ENCODE assay signal across 19 cellular contexts in genomic region chr10:101613646-101614045, GRCh38. TPM values are rescaled to one million over a fixed set of nuclear protein-coding genes. Genes with fewer than 3 reads are reported as not detected.
DNase-seq lines count a peak whose midpoint lies in the region; ATAC-seq and TF ChIP-seq lines count a peak whose summit lies in the region.
"Had no signal": no experiment of that assay in that cellular context is flagged by ENCODE, and none has a peak within 500 bp of the region (broad histone marks: within the 10 kb centered on the region; RNA-seq: fewer than 3 reads in every experiment).

No MANE protein-coding gene starts in this region.

- no peaks in the 10 kb centered on the region for H3K79me2 ChIP-seq in neural progenitor cell (ENCODE audit: low read depth)

- no peak overlapping the region for H3K9ac ChIP-seq in neural progenitor cell

- no peaks in the 10 kb centered on the region for H3K27me3 ChIP-seq in WERI-Rb-1 (ENCODE audit: insufficient read depth, low read depth, severe bottlenecking)
- no peaks in the 10 kb centered on the region for H3K27me3 ChIP-seq in neural progenitor cell

- H4K20me1 ChIP-seq in neural progenitor cell (ENCODE audit: low read depth), result peaks cover 18% of the 10 kb centered on the region

- H3K4me1 Mint-ChIP-seq in neural progenitor cell, result peaks cover 60% of the 10 kb centered on the region

- H3K9me3 ChIP-seq in WERI-Rb-1 (ENCODE audit: severe bottlenecking), result no peaks in the 10 kb centered on the region
- H3K9me3 ChIP-seq in neural progenitor cell (ENCODE audit: low read depth), result no peaks in the 10 kb centered on the region

- no peak for TF ChIP-seq CTCF in WERI-Rb-1 (IDR thresholded peaks at IDR 0.05; ENCODE audit: low read depth, low read length)
- no peak for TF ChIP-seq CTCF in coronary artery (IDR thresholded peaks at IDR 0.05)
- no peak for TF ChIP-seq CTCF in neural progenitor cell (IDR thresholded peaks at IDR 0.05)

- peak overlapping the region; percentile 78 for H3K27ac ChIP-seq in WERI-Rb-1
- H3K27ac ChIP-seq in coronary artery, result no peak overlapping the region
- no peak overlapping the region for H3K27ac ChIP-seq in neural progenitor cell
- H3K27ac ChIP-seq: SK-N-MC had no signal

- peaks cover 33% of the 10 kb centered on the region for H3F3A ChIP-seq in neural progenitor cell (ENCODE audit: low read depth)

- peaks cover 55% of the 10 kb centered on the region for H3K4me1 ChIP-seq in neural progenitor cell

- peak overlapping the region; percentile 55 to 70 for H3K27ac Mint-ChIP-seq in activated naive CD4-positive, alpha-beta T cell treated with anti-CD3 and anti-CD28 coated beads, Interleukin-2, amount 50 U/mL, for 72 hours
- no peak overlapping the region for H3K27ac Mint-ChIP-seq in neural progenitor cell

- no peak overlapping the region for H2AFZ ChIP-seq in neural progenitor cell (replicated peaks)

- no peak overlapping the region for H3K4me3 Mint-ChIP-seq in neural progenitor cell

- H3K27me3 Mint-ChIP-seq in neural progenitor cell (ENCODE audit: insufficient read depth, low read depth), result peaks cover 8% of the 10 kb centered on the region

- no peak for ATAC-seq in activated naive CD4-positive, alpha-beta T cell treated with anti-CD3 and anti-CD28 coated beads, Interleukin-2, amount 50 U/mL, for 72 hours

- no peaks in the 10 kb centered on the region for H3K9me3 Mint-ChIP-seq in activated naive CD4-positive, alpha-beta T cell treated with anti-CD3 and anti-CD28 coated beads, Interleukin-2, amount 50 U/mL, for 72 hours
- H3K9me3 Mint-ChIP-seq in neural progenitor cell, result no peaks in the 10 kb centered on the region

- H3K36me3 ChIP-seq in WERI-Rb-1, result peaks cover 19% of the 10 kb centered on the region
- H3K36me3 ChIP-seq in neural progenitor cell, result no peaks in the 10 kb centered on the region

- H3K4me2 ChIP-seq in neural progenitor cell, result peak overlapping the region; percentile 23

- H3K36me3 Mint-ChIP-seq in activated naive CD4-positive, alpha-beta T cell treated with anti-CD3 and anti-CD28 coated beads, Interleukin-2, amount 50 U/mL, for 72 hours, result no peaks in the 10 kb centered on the region
- peaks cover 23% of the 10 kb centered on the region for H3K36me3 Mint-ChIP-seq in neural progenitor cell

- no peak for DNase-seq in activated naive CD4-positive, alpha-beta T cell treated with anti-CD3 and anti-CD28 coated beads, Interleukin-2, amount 50 U/mL, for 72 hours (ENCODE audit: low spot score in 2 of 2)
- no peak for DNase-seq in activated naive CD4-positive, alpha-beta T cell treated with anti-CD3 and anti-CD28 coated beads, Interleukin-2, amount 50 U/mL, for 16 hours
- DNase-seq in WERI-Rb-1, result no peak
- peak; percentile 63 for DNase-seq in coronary artery (ENCODE audit: low spot score)
- no peak for DNase-seq in neural progenitor cell (ENCODE audit: low spot score)
- DNase-seq in NCI-H1930 (lab: John Stamatoyannopoulos, UW), result no peak
- DNase-seq in activated CD4-positive, alpha-beta T cell treated with anti-CD3 and anti-CD28 coated beads, Interleukin-2, amount 50 U/mL, for 4 hours, result no peak
- DNase-seq in ecto neural progenitor cell (ENCODE audit: low spot score), result no peak
- DNase-seq: KBM-7, MV-4-11, NCI-H1105, NCI-H1436 treated with DMSO at 0.1 percent for 48 hours, NCI-H187 treated with DMSO at 0.1 percent for 48 hours, NCI-H2107, NCI-H446, NCI-H524 treated with DMSO at 0.1 percent for 48 hours, NCI-H774, SIG-M5 had no signal

- H3K4me3 ChIP-seq in WERI-Rb-1 (ENCODE audit: low read depth, low read length) (no peak overlapping the region), coronary artery (no peak overlapping the region), neural progenitor cell (no peak overlapping the region)
- H3K4me3 ChIP-seq: SK-N-MC had no signal

RNA-seq across cellular contexts. Expression of gene DPCD, which starts 25.5 kb away (rescaled TPM):
- 10 to 100 TPM in 1 of 2 donors, 1 to 10 TPM in 1; 3.1 to 23.9 TPM for total RNA-seq in activated naive CD4-positive, alpha-beta T cell treated with anti-CD3 and anti-CD28 coated beads, Interleukin-2, amount 50 U/mL, for 72 hours
- 49.7 and 71.1 TPM in 2 replicates for total RNA-seq in neural progenitor cell (ENCODE audit: low replicate concordance)

RNA-seq across cellular contexts. Expression of gene POLL, which starts 25.6 kb away (rescaled TPM):
- total RNA-seq in activated naive CD4-positive, alpha-beta T cell treated with anti-CD3 and anti-CD28 coated beads, Interleukin-2, amount 50 U/mL, for 72 hours, result 10 to 100 TPM; 31.4 to 43.0 TPM
- 22.8 and 29.7 TPM in 2 replicates for total RNA-seq in neural progenitor cell (ENCODE audit: low replicate concordance)
